ENCODE assay signal across 9 cellular contexts in genomic region chr5:54234304-54234938, GRCh38.
A peak's percentile ranks its signal among the peaks of the same experiment; 100 is the strongest.
DNase-seq lines count a peak whose midpoint lies in the region; ATAC-seq and TF ChIP-seq lines count a peak whose summit lies in the region.
"Had no signal": no experiment of that assay in that cellular context is flagged by ENCODE, and none has a peak within 500 bp of the region (broad histone marks: within the 10 kb centered on the region; RNA-seq: fewer than 3 reads in every experiment).

No MANE protein-coding gene starts in this region.

- H3K4me3 ChIP-seq in HFF-Myc (replicated peaks; ENCODE audit: low read depth, low read length) (no peak overlapping the region), Peyer's patch (no peak overlapping the region), fibroblast of pulmonary artery (replicated peaks; ENCODE audit: low read depth, low read length) (no peak overlapping the region), tibial artery (no peak overlapping the region)
- H3K4me3 ChIP-seq: lung had no signal

- TF ChIP-seq CTCF in HFF-Myc (IDR thresholded peaks at IDR 0.05; ENCODE audit: low read depth, low read length, missing control alignments) (peak; percentile 34), Peyer's patch (IDR thresholded peaks at IDR 0.05) (peak in 4 of 6 experiments; percentile 35 to 44 (median 40)), fibroblast of pulmonary artery (IDR thresholded peaks at IDR 0.05; ENCODE audit: low read length, missing control alignments) (peak; percentile 66), tibial artery (IDR thresholded peaks at IDR 0.05) (peak; percentile 35 to 39)

- no peak for TF ChIP-seq POLR2A in Peyer's patch (IDR thresholded peaks at IDR 0.05)

- no peaks in the 10 kb centered on the region for H3K27me3 ChIP-seq in Peyer's patch
- H3K27me3 ChIP-seq in tibial artery: no peaks in the 10 kb centered on the region

- H3K36me3 ChIP-seq in Peyer's patch (no peaks in the 10 kb centered on the region), tibial artery (no peaks in the 10 kb centered on the region)

- no peak overlapping the region for H3K27ac ChIP-seq in Peyer's patch
- H3K27ac ChIP-seq in tibial artery: no peak overlapping the region

- no peak for ATAC-seq in HG02852 (IDR thresholded peaks at IDR 0.05; ENCODE audit: unreplicated experiment)

- intact Hi-C loops in tibial artery (cut with DNase I; ENCODE audit: low total_unique reads): no loop called here

- H3K4me1 ChIP-seq in Peyer's patch (no peaks in the 10 kb centered on the region), tibial artery (peaks cover 0 to 8% (median 0%) of the 10 kb centered on the region in 4 donors)

- no peaks in the 10 kb centered on the region for H3K9me3 ChIP-seq in Peyer's patch
- H3K9me3 ChIP-seq in tibial artery: no peaks in the 10 kb centered on the region

- DNase-seq in DMS114 treated with DMSO at 0.1 percent for 48 hours (lab: John Stamatoyannopoulos, UW; ENCODE audit: unreplicated experiment) (peak; percentile 46), HFF-Myc (ENCODE audit: extremely low read depth, low read depth) (no peak), Peyer's patch (no peak), fibroblast of pulmonary artery (ENCODE audit: low read depth) (peak; percentile 73), tibial artery (no peak), hypothalamus (lab: John Stamatoyannopoulos, UW) (no peak), GF-D8 (lab: John Stamatoyannopoulos, UW) (no peak)

Comparison
In these comparisons a context has a peak if more than half of its experiments do, and no peak if none do; other contexts are left out.
1. DNase-seq: peak in DMS114 treated with DMSO at 0.1 percent for 48 hours (single experiment) and fibroblast of pulmonary artery (single experiment); none in HFF-Myc (single experiment), Peyer's patch (0 of 3), tibial artery (0 of 2), hypothalamus (0 of 51) and GF-D8 (single experiment).
2. Peak in every context shown above with its lines, with median percentiles within 50 percentile points of each other: CTCF ChIP-seq.